13 cellular contexts compared by ENCODE assay signal in genomic region chr3:24487325-24488242, GRCh38. TPM values are rescaled to one million over a fixed set of nuclear protein-coding genes. Genes with fewer than 3 reads are reported as not detected.
"Had no signal": no experiment of that assay in that cellular context is flagged by ENCODE, and none has a peak within 500 bp of the region (broad histone marks: within the 10 kb centered on the region; RNA-seq: fewer than 3 reads in every experiment).

No MANE protein-coding gene starts in this region.

- ATAC-seq: left colon, natural killer cell, right cardiac atrium, T-helper 17 cell, upper lobe of right lung had no signal

- H3K27ac ChIP-seq: spleen, upper lobe of right lung had no signal

- H3K27me3 ChIP-seq: upper lobe of right lung had no signal

- H3K36me3 ChIP-seq: spleen, upper lobe of right lung had no signal

- H3K9me3 ChIP-seq: spleen, upper lobe of right lung had no signal

- DNase-seq: activated CD4-positive, alpha-beta T cell treated with anti-CD3 and anti-CD28 coated beads, Interleukin-2, amount 50 U/mL, for 1 hour; activated naive CD4-positive, alpha-beta T cell treated with anti-CD3 and anti-CD28 coated beads, Interleukin-2, amount 10 ng/mL, durations not matched to agents 7 days and 5 days; cerebellar nuclear complex; hypothalamus; left colon; natural killer cell; right cardiac atrium; spleen; stimulated activated naive CD4-positive, alpha-beta T cell; substantia nigra; T-helper 17 cell; upper lobe of right lung had no signal

- H3K4me3 ChIP-seq: spleen, upper lobe of right lung had no signal

RNA-seq across cellular contexts. Expression of gene THRB, which starts 7.1 kb away (rescaled TPM):
- total RNA-seq: activated T-helper 2 cell treated with anti-CD3 and anti-CD28 coated beads, Interferon-gamma antibody, Interleukin-2, Interleukin-4, amounts not matched to agents 10 μg/mL and 5 μg/mL and 100 μg/mL, durations not matched to agents 14 hours and 24 hours and 36 hours had no signal
